ENCODE assay signal across 1 cellular context in the genomic region with DNA sequence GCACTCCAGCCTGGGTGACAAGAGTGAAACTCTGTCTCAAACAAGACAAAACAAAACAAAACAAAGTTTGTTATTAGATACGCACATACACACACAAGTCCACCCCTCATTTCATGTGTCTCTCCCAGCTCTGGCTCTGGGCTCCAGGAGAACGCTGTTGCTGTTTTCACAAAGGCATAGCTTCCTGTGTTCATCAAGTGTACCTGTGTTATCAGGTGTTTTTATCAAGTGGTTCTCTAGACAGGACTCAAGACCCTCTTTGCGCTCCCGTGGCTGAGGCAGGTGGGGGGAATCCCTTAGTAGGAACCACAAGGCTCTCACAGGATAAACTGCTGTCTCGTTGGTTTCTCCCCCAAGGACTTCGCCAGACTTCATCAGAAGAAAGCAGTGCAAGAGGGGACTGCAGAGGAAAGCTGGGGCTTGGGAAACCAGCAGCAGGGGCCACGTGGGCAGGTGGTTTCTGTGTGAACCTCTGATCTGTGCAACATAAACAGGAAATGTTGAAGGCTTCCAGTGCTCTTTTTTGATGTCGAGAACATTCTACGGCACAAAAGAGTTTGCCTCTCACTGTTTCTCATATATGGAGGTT.
TF ChIP-seq lines count a peak whose summit lies in the region.

No MANE protein-coding gene starts in this region.

TF ChIP-seq in HepG2, 621 proteins besides CTCF, POLR2A, EP300 and RAD21 (continued from another document and continues in another):
- TF ChIP-seq, protein P1, sequence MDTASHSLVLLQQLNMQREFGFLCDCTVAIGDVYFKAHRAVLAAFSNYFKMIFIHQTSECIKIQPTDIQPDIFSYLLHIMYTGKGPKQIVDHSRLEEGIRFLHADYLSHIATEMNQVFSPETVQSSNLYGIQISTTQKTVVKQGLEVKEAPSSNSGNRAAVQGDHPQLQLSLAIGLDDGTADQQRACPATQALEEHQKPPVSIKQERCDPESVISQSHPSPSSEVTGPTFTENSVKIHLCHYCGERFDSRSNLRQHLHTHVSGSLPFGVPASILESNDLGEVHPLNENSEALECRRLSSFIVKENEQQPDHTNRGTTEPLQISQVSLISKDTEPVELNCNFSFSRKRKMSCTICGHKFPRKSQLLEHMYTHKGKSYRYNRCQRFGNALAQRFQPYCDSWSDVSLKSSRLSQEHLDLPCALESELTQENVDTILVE (CRISPR knock-in tag; IDR thresholded peaks at IDR 0.05), result peak; percentile 43; the same call in 1 of the 2 replicates
- TF ChIP-seq ZFP37 (CRISPR knock-in tag; IDR thresholded peaks at IDR 0.05; ENCODE audit: borderline replicate concordance), result peak; percentile 95; the same call in 1 of the 2 replicates
- TF ChIP-seq, protein P2, sequence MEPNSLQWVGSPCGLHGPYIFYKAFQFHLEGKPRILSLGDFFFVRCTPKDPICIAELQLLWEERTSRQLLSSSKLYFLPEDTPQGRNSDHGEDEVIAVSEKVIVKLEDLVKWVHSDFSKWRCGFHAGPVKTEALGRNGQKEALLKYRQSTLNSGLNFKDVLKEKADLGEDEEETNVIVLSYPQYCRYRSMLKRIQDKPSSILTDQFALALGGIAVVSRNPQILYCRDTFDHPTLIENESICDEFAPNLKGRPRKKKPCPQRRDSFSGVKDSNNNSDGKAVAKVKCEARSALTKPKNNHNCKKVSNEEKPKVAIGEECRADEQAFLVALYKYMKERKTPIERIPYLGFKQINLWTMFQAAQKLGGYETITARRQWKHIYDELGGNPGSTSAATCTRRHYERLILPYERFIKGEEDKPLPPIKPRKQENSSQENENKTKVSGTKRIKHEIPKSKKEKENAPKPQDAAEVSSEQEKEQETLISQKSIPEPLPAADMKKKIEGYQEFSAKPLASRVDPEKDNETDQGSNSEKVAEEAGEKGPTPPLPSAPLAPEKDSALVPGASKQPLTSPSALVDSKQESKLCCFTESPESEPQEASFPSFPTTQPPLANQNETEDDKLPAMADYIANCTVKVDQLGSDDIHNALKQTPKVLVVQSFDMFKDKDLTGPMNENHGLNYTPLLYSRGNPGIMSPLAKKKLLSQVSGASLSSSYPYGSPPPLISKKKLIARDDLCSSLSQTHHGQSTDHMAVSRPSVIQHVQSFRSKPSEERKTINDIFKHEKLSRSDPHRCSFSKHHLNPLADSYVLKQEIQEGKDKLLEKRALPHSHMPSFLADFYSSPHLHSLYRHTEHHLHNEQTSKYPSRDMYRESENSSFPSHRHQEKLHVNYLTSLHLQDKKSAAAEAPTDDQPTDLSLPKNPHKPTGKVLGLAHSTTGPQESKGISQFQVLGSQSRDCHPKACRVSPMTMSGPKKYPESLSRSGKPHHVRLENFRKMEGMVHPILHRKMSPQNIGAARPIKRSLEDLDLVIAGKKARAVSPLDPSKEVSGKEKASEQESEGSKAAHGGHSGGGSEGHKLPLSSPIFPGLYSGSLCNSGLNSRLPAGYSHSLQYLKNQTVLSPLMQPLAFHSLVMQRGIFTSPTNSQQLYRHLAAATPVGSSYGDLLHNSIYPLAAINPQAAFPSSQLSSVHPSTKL (CRISPR knock-in tag; IDR thresholded peaks at IDR 0.05), result peak; percentile 63; the same call in 1 of the 2 replicates
- peak; percentile 67; the same call in 1 of the 2 replicates for TF ChIP-seq SOX5 (CRISPR knock-in tag; IDR thresholded peaks at IDR 0.05; ENCODE audit: borderline replicate concordance)
- TF ChIP-seq, protein P3, sequence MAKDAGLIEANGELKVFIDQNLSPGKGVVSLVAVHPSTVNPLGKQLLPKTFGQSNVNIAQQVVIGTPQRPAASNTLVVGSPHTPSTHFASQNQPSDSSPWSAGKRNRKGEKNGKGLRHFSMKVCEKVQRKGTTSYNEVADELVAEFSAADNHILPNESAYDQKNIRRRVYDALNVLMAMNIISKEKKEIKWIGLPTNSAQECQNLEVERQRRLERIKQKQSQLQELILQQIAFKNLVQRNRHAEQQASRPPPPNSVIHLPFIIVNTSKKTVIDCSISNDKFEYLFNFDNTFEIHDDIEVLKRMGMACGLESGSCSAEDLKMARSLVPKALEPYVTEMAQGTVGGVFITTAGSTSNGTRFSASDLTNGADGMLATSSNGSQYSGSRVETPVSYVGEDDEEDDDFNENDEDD (CRISPR knock-in tag; IDR thresholded peaks at IDR 0.05; ENCODE audit: borderline replicate concordance), result peak; percentile 78; the same call in 1 of the 2 replicates
- peak; percentile 49; the same call in 1 of the 2 replicates for TF ChIP-seq KLF6 (CRISPR knock-in tag; IDR thresholded peaks at IDR 0.05)
- TF ChIP-seq RBM39 (IDR thresholded peaks at IDR 0.05; ENCODE audit: low read depth, low read length, poor library complexity, severe bottlenecking), result no peak
- 0 out of 2 replicates have a peak, but pooled peaks have one; percentile 51 for TF ChIP-seq SATB2 (CRISPR knock-in tag; IDR thresholded peaks at IDR 0.05)
- TF ChIP-seq, protein P4, sequence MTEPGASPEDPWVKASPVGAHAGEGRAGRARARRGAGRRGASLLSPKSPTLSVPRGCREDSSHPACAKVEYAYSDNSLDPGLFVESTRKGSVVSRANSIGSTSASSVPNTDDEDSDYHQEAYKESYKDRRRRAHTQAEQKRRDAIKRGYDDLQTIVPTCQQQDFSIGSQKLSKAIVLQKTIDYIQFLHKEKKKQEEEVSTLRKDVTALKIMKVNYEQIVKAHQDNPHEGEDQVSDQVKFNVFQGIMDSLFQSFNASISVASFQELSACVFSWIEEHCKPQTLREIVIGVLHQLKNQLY (CRISPR knock-in tag; IDR thresholded peaks at IDR 0.05), result peak; percentile 72; the same call in 1 of the 2 replicates
- TF ChIP-seq ZFP82 (CRISPR knock-in tag; IDR thresholded peaks at IDR 0.05; ENCODE audit: borderline replicate concordance), result no peak; the same call in 1 of the 2 replicates
- TF ChIP-seq, protein P5, sequence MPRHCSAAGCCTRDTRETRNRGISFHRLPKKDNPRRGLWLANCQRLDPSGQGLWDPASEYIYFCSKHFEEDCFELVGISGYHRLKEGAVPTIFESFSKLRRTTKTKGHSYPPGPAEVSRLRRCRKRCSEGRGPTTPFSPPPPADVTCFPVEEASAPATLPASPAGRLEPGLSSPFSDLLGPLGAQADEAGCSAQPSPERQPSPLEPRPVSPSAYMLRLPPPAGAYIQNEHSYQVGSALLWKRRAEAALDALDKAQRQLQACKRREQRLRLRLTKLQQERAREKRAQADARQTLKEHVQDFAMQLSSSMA (CRISPR knock-in tag; IDR thresholded peaks at IDR 0.05), result no peak
- TF ChIP-seq, protein P6, sequence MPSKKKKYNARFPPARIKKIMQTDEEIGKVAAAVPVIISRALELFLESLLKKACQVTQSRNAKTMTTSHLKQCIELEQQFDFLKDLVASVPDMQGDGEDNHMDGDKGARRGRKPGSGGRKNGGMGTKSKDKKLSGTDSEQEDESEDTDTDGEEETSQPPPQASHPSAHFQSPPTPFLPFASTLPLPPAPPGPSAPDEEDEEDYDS (CRISPR knock-in tag; IDR thresholded peaks at IDR 0.05), result peak; percentile 36; the same call in 1 of the 2 replicates
- TF ChIP-seq FOXA3 (CRISPR knock-in tag; IDR thresholded peaks at IDR 0.05), result peak; percentile 47; the same call in 1 of the 2 replicates
- TF ChIP-seq, protein P7, sequence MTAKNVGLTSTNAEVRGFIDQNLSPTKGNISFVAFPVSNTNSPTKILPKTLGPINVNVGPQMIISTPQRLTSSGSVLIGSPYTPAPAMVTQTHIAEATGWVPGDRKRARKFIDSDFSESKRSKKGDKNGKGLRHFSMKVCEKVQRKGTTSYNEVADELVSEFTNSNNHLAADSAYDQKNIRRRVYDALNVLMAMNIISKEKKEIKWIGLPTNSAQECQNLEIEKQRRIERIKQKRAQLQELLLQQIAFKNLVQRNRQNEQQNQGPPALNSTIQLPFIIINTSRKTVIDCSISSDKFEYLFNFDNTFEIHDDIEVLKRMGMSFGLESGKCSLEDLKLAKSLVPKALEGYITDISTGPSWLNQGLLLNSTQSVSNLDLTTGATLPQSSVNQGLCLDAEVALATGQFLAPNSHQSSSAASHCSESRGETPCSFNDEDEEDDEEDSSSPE (CRISPR knock-in tag; IDR thresholded peaks at IDR 0.05), result peak; percentile 40; the same call in 1 of the 2 replicates
- TF ChIP-seq GATAD2A (CRISPR knock-in tag; IDR thresholded peaks at IDR 0.05), result peak; percentile 58; the same call in 1 of the 2 replicates
- TF ChIP-seq ZNF335 (CRISPR knock-in tag; IDR thresholded peaks at IDR 0.05), result peak; percentile 68; the same call in 1 of the 2 replicates
- TF ChIP-seq, protein P8, sequence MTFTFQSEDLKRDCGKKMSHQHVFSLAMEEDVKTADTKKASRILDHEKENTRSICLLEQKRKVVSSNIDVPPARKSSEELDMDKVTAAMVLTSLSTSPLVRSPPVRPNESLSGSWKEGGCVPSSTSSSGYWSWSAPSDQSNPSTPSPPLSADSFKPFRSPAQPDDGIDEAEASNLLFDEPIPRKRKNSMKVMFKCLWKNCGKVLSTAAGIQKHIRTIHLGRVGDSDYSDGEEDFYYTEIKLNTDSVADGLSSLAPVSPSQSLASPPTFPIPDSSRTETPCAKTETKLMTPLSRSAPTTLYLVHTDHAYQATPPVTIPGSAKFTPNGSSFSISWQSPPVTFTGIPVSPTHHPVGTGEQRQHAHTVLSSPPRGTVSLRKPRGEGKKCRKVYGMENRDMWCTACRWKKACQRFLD (CRISPR knock-in tag; IDR thresholded peaks at IDR 0.05; ENCODE audit: borderline replicate concordance), result no peak
- peak; percentile 65 for TF ChIP-seq SAP130 (CRISPR knock-in tag; IDR thresholded peaks at IDR 0.05; ENCODE audit: low read depth)
- no peak for TF ChIP-seq SOX6 (IDR thresholded peaks at IDR 0.05)
- TF ChIP-seq SOX6 (CRISPR knock-in tag; IDR thresholded peaks at IDR 0.05), result peak; percentile 8; the same call in 1 of the 2 replicates
- TF ChIP-seq ZSCAN31 (CRISPR knock-in tag; IDR thresholded peaks at IDR 0.05; ENCODE audit: low read depth), result 0 out of 2 replicates have a peak, but pooled peaks have one; percentile 10
- TF ChIP-seq IRF2 (CRISPR knock-in tag; IDR thresholded peaks at IDR 0.05), result peak; percentile 56; the same call in 1 of the 2 replicates
- TF ChIP-seq ERF (CRISPR knock-in tag; IDR thresholded peaks at IDR 0.05), result peak; percentile 89
- peak; percentile 61; the same call in 1 of the 2 replicates for TF ChIP-seq ZNF317 (CRISPR knock-in tag; IDR thresholded peaks at IDR 0.05)
- TF ChIP-seq SOX13 (IDR thresholded peaks at IDR 0.05), result no peak
- peak in 1 of 2 experiments; percentile 45; a peak in 1 of 4 replicates for TF ChIP-seq SOX13 (CRISPR knock-in tag; conservative IDR thresholded peaks at IDR 0.05 in 1 of 2, IDR thresholded peaks at IDR 0.05 in 1 of 2)
- TF ChIP-seq RARA (CRISPR knock-in tag; IDR thresholded peaks at IDR 0.05), result peak; percentile 65
- TF ChIP-seq HNF4A (CRISPR knock-in tag; IDR thresholded peaks at IDR 0.05), result peak; percentile 50; the same call in 1 of the 2 replicates
- TF ChIP-seq, protein P9, sequence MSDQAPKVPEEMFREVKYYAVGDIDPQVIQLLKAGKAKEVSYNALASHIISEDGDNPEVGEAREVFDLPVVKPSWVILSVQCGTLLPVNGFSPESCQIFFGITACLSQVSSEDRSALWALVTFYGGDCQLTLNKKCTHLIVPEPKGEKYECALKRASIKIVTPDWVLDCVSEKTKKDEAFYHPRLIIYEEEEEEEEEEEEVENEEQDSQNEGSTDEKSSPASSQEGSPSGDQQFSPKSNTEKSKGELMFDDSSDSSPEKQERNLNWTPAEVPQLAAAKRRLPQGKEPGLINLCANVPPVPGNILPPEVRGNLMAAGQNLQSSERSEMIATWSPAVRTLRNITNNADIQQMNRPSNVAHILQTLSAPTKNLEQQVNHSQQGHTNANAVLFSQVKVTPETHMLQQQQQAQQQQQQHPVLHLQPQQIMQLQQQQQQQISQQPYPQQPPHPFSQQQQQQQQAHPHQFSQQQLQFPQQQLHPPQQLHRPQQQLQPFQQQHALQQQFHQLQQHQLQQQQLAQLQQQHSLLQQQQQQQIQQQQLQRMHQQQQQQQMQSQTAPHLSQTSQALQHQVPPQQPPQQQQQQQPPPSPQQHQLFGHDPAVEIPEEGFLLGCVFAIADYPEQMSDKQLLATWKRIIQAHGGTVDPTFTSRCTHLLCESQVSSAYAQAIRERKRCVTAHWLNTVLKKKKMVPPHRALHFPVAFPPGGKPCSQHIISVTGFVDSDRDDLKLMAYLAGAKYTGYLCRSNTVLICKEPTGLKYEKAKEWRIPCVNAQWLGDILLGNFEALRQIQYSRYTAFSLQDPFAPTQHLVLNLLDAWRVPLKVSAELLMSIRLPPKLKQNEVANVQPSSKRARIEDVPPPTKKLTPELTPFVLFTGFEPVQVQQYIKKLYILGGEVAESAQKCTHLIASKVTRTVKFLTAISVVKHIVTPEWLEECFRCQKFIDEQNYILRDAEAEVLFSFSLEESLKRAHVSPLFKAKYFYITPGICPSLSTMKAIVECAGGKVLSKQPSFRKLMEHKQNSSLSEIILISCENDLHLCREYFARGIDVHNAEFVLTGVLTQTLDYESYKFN (CRISPR knock-in tag; conservative IDR thresholded peaks at IDR 0.05), result peak; percentile 31; the same call in 1 of the 2 replicates
- TF ChIP-seq, protein P10, sequence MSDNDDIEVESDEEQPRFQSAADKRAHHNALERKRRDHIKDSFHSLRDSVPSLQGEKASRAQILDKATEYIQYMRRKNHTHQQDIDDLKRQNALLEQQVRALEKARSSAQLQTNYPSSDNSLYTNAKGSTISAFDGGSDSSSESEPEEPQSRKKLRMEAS (IDR thresholded peaks at IDR 0.05), result peak; percentile 93
- TF ChIP-seq ZNF367 (CRISPR knock-in tag; IDR thresholded peaks at IDR 0.05; ENCODE audit: borderline replicate concordance), result no peak
- TF ChIP-seq MEF2D (CRISPR knock-in tag; IDR thresholded peaks at IDR 0.05), result 0 out of 2 replicates have a peak, but pooled peaks have one; percentile 52
- TF ChIP-seq, protein P11, sequence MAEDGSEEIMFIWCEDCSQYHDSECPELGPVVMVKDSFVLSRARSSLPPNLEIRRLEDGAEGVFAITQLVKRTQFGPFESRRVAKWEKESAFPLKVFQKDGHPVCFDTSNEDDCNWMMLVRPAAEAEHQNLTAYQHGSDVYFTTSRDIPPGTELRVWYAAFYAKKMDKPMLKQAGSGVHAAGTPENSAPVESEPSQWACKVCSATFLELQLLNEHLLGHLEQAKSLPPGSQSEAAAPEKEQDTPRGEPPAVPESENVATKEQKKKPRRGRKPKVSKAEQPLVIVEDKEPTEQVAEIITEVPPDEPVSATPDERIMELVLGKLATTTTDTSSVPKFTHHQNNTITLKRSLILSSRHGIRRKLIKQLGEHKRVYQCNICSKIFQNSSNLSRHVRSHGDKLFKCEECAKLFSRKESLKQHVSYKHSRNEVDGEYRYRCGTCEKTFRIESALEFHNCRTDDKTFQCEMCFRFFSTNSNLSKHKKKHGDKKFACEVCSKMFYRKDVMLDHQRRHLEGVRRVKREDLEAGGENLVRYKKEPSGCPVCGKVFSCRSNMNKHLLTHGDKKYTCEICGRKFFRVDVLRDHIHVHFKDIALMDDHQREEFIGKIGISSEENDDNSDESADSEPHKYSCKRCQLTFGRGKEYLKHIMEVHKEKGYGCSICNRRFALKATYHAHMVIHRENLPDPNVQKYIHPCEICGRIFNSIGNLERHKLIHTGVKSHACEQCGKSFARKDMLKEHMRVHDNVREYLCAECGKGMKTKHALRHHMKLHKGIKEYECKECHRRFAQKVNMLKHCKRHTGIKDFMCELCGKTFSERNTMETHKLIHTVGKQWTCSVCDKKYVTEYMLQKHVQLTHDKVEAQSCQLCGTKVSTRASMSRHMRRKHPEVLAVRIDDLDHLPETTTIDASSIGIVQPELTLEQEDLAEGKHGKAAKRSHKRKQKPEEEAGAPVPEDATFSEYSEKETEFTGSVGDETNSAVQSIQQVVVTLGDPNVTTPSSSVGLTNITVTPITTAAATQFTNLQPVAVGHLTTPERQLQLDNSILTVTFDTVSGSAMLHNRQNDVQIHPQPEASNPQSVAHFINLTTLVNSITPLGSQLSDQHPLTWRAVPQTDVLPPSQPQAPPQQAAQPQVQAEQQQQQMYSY (CRISPR knock-in tag; IDR thresholded peaks at IDR 0.05), result 0 out of 2 replicates have a peak, but pooled peaks have one; percentile 35
- TF ChIP-seq ZNF557 (CRISPR knock-in tag; IDR thresholded peaks at IDR 0.05), result peak; percentile 75; the same call in 1 of the 2 replicates
- TF ChIP-seq ZNF644 (CRISPR knock-in tag; IDR thresholded peaks at IDR 0.05; ENCODE audit: low read depth), result 0 out of 2 replicates have a peak, but pooled peaks have one; percentile 27
- TF ChIP-seq ZBTB20 (CRISPR knock-in tag; IDR thresholded peaks at IDR 0.05; ENCODE audit: borderline replicate concordance, low read depth), result peak; percentile 73; the same call in 1 of the 2 replicates
- TF ChIP-seq KMT2B (CRISPR knock-in tag; IDR thresholded peaks at IDR 0.05), result peak; percentile 57; the same call in 1 of the 2 replicates
